ENCODE assay signal across 8 cellular contexts in the genomic region with DNA sequence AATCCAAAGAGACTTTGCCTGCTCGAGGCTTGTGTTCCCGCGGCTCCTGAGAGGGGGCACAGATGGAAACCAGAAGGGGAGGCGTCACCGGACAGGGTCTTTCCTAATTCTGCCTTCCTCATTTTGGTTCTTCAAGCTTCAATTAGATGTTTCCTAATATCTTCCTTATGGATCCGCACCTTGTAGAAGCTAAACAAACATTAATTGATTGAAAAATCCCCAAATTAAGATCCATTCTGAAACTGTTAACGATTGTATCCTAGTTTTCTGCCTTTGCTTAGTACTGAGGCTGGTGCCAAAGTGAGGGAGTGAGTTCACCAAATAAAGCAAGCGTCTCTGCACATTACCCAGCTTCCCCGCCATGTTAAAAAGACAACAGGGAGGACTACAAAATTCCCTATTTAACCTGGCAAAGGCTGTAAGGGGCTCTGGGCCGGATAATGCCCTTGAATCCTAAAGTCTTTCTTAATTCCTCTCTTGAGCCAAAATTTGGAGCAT.
A peak's percentile ranks its signal among the peaks of the same experiment; 100 is the strongest.
DNase-seq lines count a peak whose midpoint lies in the region; ATAC-seq and TF ChIP-seq lines count a peak whose summit lies in the region.

No MANE protein-coding gene starts in this region.

- peak overlapping the region; percentile 59 for H3K4me3 ChIP-seq in kidney epithelial cell (ENCODE audit: low read depth, low read length)

- H3K4me3 Mint-ChIP-seq in natural killer cell treated with Interleukin-12 subunit alpha and Interleukin-12 subunit beta and Interleukin-15 and Interleukin-18, amount 100 ng/mL, for 72 hours = peak overlapping the region; percentile 83
- H3K4me3 Mint-ChIP-seq in natural killer cell = no peak overlapping the region
- peak overlapping the region; percentile 79 for H3K4me3 Mint-ChIP-seq in activated CD4-positive, alpha-beta memory T cell treated with anti-CD3 and anti-CD28 coated beads, Interleukin-2, amount 10 ng/mL, durations not matched to agents 7 days and 5 days
- no peak overlapping the region for H3K4me3 Mint-ChIP-seq in effector memory CD8-positive, alpha-beta T cell

- peaks cover 3 to 7% of the 10 kb centered on the region in 2 donors for H3K4me1 Mint-ChIP-seq in natural killer cell treated with Interleukin-12 subunit alpha and Interleukin-12 subunit beta and Interleukin-15 and Interleukin-18, amount 100 ng/mL, for 72 hours (ENCODE audit: low read depth in 2 of 2)
- H3K4me1 Mint-ChIP-seq in natural killer cell = no peaks in the 10 kb centered on the region
- peaks cover 14% of the 10 kb centered on the region for H3K4me1 Mint-ChIP-seq in activated CD4-positive, alpha-beta memory T cell treated with anti-CD3 and anti-CD28 coated beads, Interleukin-2, amount 10 ng/mL, durations not matched to agents 7 days and 5 days
- peaks cover 4 to 5% of the 10 kb centered on the region in 2 donors for H3K4me1 Mint-ChIP-seq in effector memory CD8-positive, alpha-beta T cell (ENCODE audit: low read depth in 2 of 2)

- H3K36me3 Mint-ChIP-seq in natural killer cell treated with Interleukin-12 subunit alpha and Interleukin-12 subunit beta and Interleukin-15 and Interleukin-18, amount 100 ng/mL, for 72 hours = no peaks in the 10 kb centered on the region
- H3K36me3 Mint-ChIP-seq in natural killer cell = no peaks in the 10 kb centered on the region
- H3K36me3 Mint-ChIP-seq in activated CD4-positive, alpha-beta memory T cell treated with anti-CD3 and anti-CD28 coated beads, Interleukin-2, amount 10 ng/mL, durations not matched to agents 7 days and 5 days (ENCODE audit: low read depth) = no peaks in the 10 kb centered on the region
- H3K36me3 Mint-ChIP-seq in effector memory CD8-positive, alpha-beta T cell (ENCODE audit: insufficient read depth) = no peaks in the 10 kb centered on the region

- intact Hi-C loops in natural killer cell (cut with micrococcal nuclease) = no loop called here

- POLR2A ChIA-PET in activated CD4-positive, alpha-beta memory T cell treated with anti-CD3 and anti-CD28 coated beads, Interleukin-2, amount 10 ng/mL, durations not matched to agents 7 days and 5 days (lab: Charles Lee) = interaction anchor here (1.2 kb wide), 1 partner anchor 8 kb away, joined by 4 read pairs; no protein-coding TSS in a partner anchor

- no peaks in the 10 kb centered on the region for H3K36me3 ChIP-seq in kidney epithelial cell (ENCODE audit: control insufficient read depth, insufficient read depth, low read length)

- H3K27ac Mint-ChIP-seq in natural killer cell treated with Interleukin-12 subunit alpha and Interleukin-12 subunit beta and Interleukin-15 and Interleukin-18, amount 100 ng/mL, for 72 hours = no peak overlapping the region
- no peak overlapping the region for H3K27ac Mint-ChIP-seq in natural killer cell
- H3K27ac Mint-ChIP-seq in activated CD4-positive, alpha-beta memory T cell treated with anti-CD3 and anti-CD28 coated beads, Interleukin-2, amount 10 ng/mL, durations not matched to agents 7 days and 5 days = no peak overlapping the region
- H3K27ac Mint-ChIP-seq in effector memory CD8-positive, alpha-beta T cell = no peak overlapping the region

- no peaks in the 10 kb centered on the region for H3K9me3 Mint-ChIP-seq in natural killer cell treated with Interleukin-12 subunit alpha and Interleukin-12 subunit beta and Interleukin-15 and Interleukin-18, amount 100 ng/mL, for 72 hours
- H3K9me3 Mint-ChIP-seq in natural killer cell = peaks cover 0 to 2% of the 10 kb centered on the region in 2 donors
- no peaks in the 10 kb centered on the region for H3K9me3 Mint-ChIP-seq in activated CD4-positive, alpha-beta memory T cell treated with anti-CD3 and anti-CD28 coated beads, Interleukin-2, amount 10 ng/mL, durations not matched to agents 7 days and 5 days
- H3K9me3 Mint-ChIP-seq in effector memory CD8-positive, alpha-beta T cell = no peaks in the 10 kb centered on the region

- no peak for DNase-seq in natural killer cell treated with Interleukin-12 subunit alpha and Interleukin-12 subunit beta and Interleukin-15 and Interleukin-18, amount 100 ng/mL, for 72 hours (ENCODE audit: low spot score)
- no peak for DNase-seq in natural killer cell
- DNase-seq in activated CD4-positive, alpha-beta memory T cell treated with anti-CD3 and anti-CD28 coated beads, Interleukin-2, amount 10 ng/mL, durations not matched to agents 7 days and 5 days = no peak
- DNase-seq in kidney epithelial cell (ENCODE audit: low read depth) = no peak
- no peak for DNase-seq in DMS53 treated with DMSO at 0.1 percent for 48 hours (lab: John Stamatoyannopoulos, UW; ENCODE audit: unreplicated experiment)
- DNase-seq in effector memory CD8-positive, alpha-beta T cell = no peak

- ATAC-seq in natural killer cell treated with Interleukin-12 subunit alpha and Interleukin-12 subunit beta and Interleukin-15 and Interleukin-18, amount 100 ng/mL, for 72 hours = no peak
- no peak for ATAC-seq in natural killer cell
- no peak for ATAC-seq in GM21423 (IDR thresholded peaks at IDR 0.05; ENCODE audit: unreplicated experiment)
- ATAC-seq in HG03097 (IDR thresholded peaks at IDR 0.05; ENCODE audit: low FRiP score, unreplicated experiment) = no peak
- ATAC-seq in effector memory CD8-positive, alpha-beta T cell (replicated peaks) = no peak

- peaks cover 28 to 48% of the 10 kb centered on the region in 2 donors for H3K27me3 Mint-ChIP-seq in natural killer cell treated with Interleukin-12 subunit alpha and Interleukin-12 subunit beta and Interleukin-15 and Interleukin-18, amount 100 ng/mL, for 72 hours
- H3K27me3 Mint-ChIP-seq in natural killer cell (ENCODE audit: low read depth in 2 of 2) = peaks cover 33 to 41% of the 10 kb centered on the region in 2 donors
- H3K27me3 Mint-ChIP-seq in activated CD4-positive, alpha-beta memory T cell treated with anti-CD3 and anti-CD28 coated beads, Interleukin-2, amount 10 ng/mL, durations not matched to agents 7 days and 5 days = peaks cover 43% of the 10 kb centered on the region
- H3K27me3 Mint-ChIP-seq in effector memory CD8-positive, alpha-beta T cell = peaks cover 46 to 51% of the 10 kb centered on the region in 2 donors

- TF ChIP-seq CTCF in natural killer cell (IDR thresholded peaks at IDR 0.05) (no peak), kidney epithelial cell (IDR thresholded peaks at IDR 0.05; ENCODE audit: insufficient read depth, low read length, poor library complexity, severe bottlenecking) (no peak)

- no peaks in the 10 kb centered on the region for H3K27me3 ChIP-seq in kidney epithelial cell (ENCODE audit: control insufficient read depth, insufficient read depth, low read length)

- CTCF ChIA-PET in activated CD4-positive, alpha-beta memory T cell treated with anti-CD3 and anti-CD28 coated beads, Interleukin-2, amount 10 ng/mL, durations not matched to agents 7 days and 5 days (lab: Charles Lee) = interaction anchor here (0.7 to 1.4 kb wide), 2 partner anchors 8 to 146 kb away, joined by 3 read pairs; no protein-coding TSS in a partner anchor

Comparison
In these comparisons a context has a peak if more than half of its experiments do, and no peak if none do; other contexts are left out.
1. H3K4me3 Mint-ChIP-seq: peak in natural killer cell treated with Interleukin-12 subunit alpha and Interleukin-12 subunit beta and Interleukin-15 and Interleukin-18, amount 100 ng/mL, for 72 hours (single experiment) and activated CD4-positive, alpha-beta memory T cell treated with anti-CD3 and anti-CD28 coated beads, Interleukin-2, amount 10 ng/mL, durations not matched to agents 7 days and 5 days (single experiment); none in natural killer cell (single experiment) and effector memory CD8-positive, alpha-beta T cell (0 of 2).